Comparison of ENCODE assay signal across 1 cellular context in the genomic region with DNA sequence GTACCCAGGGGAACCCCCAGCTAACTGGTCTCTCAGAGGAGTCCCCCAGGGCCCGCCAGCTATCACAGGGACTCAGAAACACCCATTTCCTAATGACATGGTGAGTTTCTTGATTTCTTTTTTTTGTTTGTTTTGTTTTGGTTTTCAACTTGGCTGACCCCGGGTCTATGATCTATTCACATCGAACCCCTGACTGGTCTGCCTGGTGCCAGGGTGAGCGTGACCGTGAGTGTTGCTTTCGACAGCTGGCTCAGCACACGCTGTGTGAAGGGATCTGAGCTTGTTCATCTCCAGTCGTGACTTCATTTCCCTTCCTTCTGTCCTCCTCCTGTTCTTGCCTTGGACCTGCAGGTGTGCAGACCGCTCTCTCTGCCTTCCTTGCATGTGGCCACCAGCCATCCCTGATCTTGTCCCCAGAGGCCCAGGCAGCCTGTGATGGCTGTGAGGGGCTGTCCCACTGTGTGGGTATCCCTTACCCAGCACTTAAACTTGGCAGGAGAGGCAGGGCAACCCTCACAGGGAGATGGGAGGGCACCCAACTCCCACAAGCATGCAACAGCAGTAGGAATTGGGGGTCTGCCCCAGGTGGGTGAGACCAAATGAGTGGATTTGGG.
TF ChIP-seq lines count a peak whose summit lies in the region.

No MANE protein-coding gene starts in this region.

TF ChIP-seq in K562, 482 proteins besides CTCF, POLR2A, EP300 and RAD21:
- TF ChIP-seq, protein P1, sequence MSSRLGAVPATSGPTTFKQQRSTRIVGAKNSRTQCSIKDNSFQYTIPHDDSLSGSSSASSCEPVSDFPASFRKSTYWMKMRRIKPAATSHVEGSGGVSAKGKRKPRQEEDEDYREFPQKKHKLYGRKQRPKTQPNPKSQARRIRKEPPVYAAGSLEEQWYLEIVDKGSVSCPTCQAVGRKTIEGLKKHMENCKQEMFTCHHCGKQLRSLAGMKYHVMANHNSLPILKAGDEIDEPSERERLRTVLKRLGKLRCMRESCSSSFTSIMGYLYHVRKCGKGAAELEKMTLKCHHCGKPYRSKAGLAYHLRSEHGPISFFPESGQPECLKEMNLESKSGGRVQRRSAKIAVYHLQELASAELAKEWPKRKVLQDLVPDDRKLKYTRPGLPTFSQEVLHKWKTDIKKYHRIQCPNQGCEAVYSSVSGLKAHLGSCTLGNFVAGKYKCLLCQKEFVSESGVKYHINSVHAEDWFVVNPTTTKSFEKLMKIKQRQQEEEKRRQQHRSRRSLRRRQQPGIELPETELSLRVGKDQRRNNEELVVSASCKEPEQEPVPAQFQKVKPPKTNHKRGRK (tag; IDR thresholded peaks at IDR 0.05), result no peak
- TF ChIP-seq POLR2G (IDR thresholded peaks at IDR 0.05; ENCODE audit: low read depth, low read length) (peak; percentile 52), SAP30 (IDR thresholded peaks at IDR 0.05; ENCODE audit: borderline replicate concordance, insufficient read depth, low read depth, low read length, poor library complexity, severe bottlenecking) (no peak), WHSC1 (IDR thresholded peaks at IDR 0.05; ENCODE audit: low read length) (peak; percentile 65), SAFB (IDR thresholded peaks at IDR 0.05; ENCODE audit: borderline replicate concordance, low read depth, low read length) (no peak)
- TF ChIP-seq, protein P2, sequence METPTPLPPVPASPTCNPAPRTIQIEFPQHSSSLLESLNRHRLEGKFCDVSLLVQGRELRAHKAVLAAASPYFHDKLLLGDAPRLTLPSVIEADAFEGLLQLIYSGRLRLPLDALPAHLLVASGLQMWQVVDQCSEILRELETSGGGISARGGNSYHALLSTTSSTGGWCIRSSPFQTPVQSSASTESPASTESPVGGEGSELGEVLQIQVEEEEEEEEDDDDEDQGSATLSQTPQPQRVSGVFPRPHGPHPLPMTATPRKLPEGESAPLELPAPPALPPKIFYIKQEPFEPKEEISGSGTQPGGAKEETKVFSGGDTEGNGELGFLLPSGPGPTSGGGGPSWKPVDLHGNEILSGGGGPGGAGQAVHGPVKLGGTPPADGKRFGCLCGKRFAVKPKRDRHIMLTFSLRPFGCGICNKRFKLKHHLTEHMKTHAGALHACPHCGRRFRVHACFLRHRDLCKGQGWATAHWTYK (CRISPR knock-in tag; IDR thresholded peaks at IDR 0.05), result no peak
- TF ChIP-seq, protein P3, sequence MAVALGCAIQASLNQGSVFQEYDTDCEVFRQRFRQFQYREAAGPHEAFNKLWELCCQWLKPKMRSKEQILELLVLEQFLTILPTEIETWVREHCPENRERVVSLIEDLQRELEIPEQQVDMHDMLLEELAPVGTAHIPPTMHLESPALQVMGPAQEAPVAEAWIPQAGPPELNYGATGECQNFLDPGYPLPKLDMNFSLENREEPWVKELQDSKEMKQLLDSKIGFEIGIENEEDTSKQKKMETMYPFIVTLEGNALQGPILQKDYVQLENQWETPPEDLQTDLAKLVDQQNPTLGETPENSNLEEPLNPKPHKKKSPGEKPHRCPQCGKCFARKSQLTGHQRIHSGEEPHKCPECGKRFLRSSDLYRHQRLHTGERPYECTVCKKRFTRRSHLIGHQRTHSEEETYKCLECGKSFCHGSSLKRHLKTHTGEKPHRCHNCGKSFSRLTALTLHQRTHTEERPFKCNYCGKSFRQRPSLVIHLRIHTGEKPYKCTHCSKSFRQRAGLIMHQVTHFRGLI (CRISPR knock-in tag; IDR thresholded peaks at IDR 0.05), result no peak
